Comparison of ENCODE assay signal across 8 cellular contexts in genomic region chr9:88578486-88579362, GRCh38. TPM values are rescaled to one million over a fixed set of nuclear protein-coding genes. Genes with fewer than 3 reads are reported as not detected.
DNase-seq lines count a peak whose midpoint lies in the region; TF ChIP-seq lines count a peak whose summit lies in the region.

No MANE protein-coding gene starts in this region.

- no peaks in the 10 kb centered on the region; the same call in 1 of the 2 replicates for H3K9me3 Mint-ChIP-seq in HFFc6
- H3K9me3 Mint-ChIP-seq in chondrocyte (ENCODE audit: low read depth), result no peaks in the 10 kb centered on the region

- H3K4me3 Mint-ChIP-seq in HFFc6, result peak overlapping the region; percentile 59
- H3K4me3 Mint-ChIP-seq in chondrocyte (ENCODE audit: unreplicated experiment), result peak overlapping the region; percentile 45

- peaks cover 56% of the 10 kb centered on the region for H3K4me1 Mint-ChIP-seq in HFFc6 (ENCODE audit: low read depth)
- H3K4me1 Mint-ChIP-seq in chondrocyte (ENCODE audit: low read depth), result peaks cover 20% of the 10 kb centered on the region

- TF ChIP-seq CTCF in HFFc6 (IDR thresholded peaks at IDR 0.05), result peak; percentile 99
- peak; percentile 98 for TF ChIP-seq CTCF in chondrocyte (IDR thresholded peaks at IDR 0.05)

- H3K27me3 Mint-ChIP-seq in HFFc6 (ENCODE audit: insufficient read depth) (no peaks in the 10 kb centered on the region), chondrocyte (ENCODE audit: low read depth) (no peaks in the 10 kb centered on the region)

- peaks cover 12% of the 10 kb centered on the region for H3K36me3 Mint-ChIP-seq in HFFc6 (ENCODE audit: low read depth)
- no peaks in the 10 kb centered on the region for H3K36me3 Mint-ChIP-seq in chondrocyte (ENCODE audit: low read depth)

- H3K27ac Mint-ChIP-seq in HFFc6 (peak overlapping the region; percentile 68), chondrocyte (ENCODE audit: unreplicated experiment) (peak overlapping the region; percentile 2)

- peak; percentile 3 for DNase-seq in DMS79 treated with DMSO at 0.1 percent for 48 hours (lab: John Stamatoyannopoulos, UW)
- DNase-seq in DMS79 (lab: John Stamatoyannopoulos, UW), result no peak
- DNase-seq in HFFc6, result peak; percentile 60
- DNase-seq in NCI-H1105 (lab: John Stamatoyannopoulos, UW), result peak; percentile 54
- peak; percentile 49 to 63 for DNase-seq in activated CD4-positive, alpha-beta T cell treated with anti-CD3 and anti-CD28 coated beads for 24 hours (ENCODE audit: low read depth in 2 of 2)
- no peak for DNase-seq in chondrocyte (ENCODE audit: low spot score)
- peak; percentile 88 for DNase-seq in left kidney (ENCODE audit: low read depth, low spot score)
- peak; percentile 68 for DNase-seq in stimulated activated CD4-positive, alpha-beta T cell treated with anti-CD3 and anti-CD28 coated beads, Interleukin-4, amount 100 ng/mL, for 1 hour

RNA-seq across cellular contexts. Expression of gene NXNL2, which starts 43.7 kb away (rescaled TPM):
- 1 to 10 TPM; 5.4 to 8.8 (median 8.2) TPM for total RNA-seq in HFFc6 (2021; fragmentation: NEBNext Ultra II Directional; extraction: Animal tissue kit (Norgen Biotek cat#: 25700))
- 0.36 to 0.70 TPM (median 0.50 TPM) in 3 replicates for total RNA-seq in chondrocyte

Comparison
In these comparisons a context has a peak if more than half of its experiments do, and no peak if none do; other contexts are left out.
1. DNase-seq: peak in DMS79 treated with DMSO at 0.1 percent for 48 hours (single experiment), HFFc6 (single experiment), NCI-H1105 (single experiment), activated CD4-positive, alpha-beta T cell treated with anti-CD3 and anti-CD28 coated beads for 24 hours (2 of 2), left kidney (single experiment) and stimulated activated CD4-positive, alpha-beta T cell treated with anti-CD3 and anti-CD28 coated beads, Interleukin-4, amount 100 ng/mL, for 1 hour (single experiment); none in DMS79 (single experiment) and chondrocyte (single experiment).